In the genomic region with DNA sequence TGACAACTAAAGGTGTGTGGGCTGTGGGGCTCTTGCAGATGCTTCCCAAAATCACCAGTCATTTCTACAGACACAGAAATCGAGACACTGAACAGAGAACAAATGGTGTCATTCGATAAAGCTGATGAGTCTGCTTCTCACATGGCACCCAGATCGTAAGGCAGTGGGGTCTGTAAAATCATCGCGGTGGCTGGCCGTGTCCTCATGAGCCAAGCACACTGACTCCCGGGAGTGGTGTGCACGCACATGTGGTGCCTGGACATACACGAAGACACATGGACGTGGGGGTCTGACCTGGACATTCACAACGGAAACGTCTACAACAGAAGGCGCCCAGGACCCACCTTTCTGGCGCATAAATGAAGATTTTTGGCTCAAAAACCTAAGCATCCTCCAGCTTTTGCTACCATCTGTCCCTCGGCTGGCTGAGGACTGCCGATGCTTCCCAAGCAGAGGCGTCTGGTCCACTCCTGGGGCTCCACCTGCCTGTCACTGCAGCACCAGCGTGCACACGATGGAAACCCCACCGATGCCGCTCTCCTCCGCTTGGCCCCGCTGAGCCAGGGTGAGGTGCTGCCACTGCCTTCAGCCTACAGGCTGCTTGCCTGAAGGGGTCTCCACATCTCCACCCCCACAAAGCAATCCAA, we compare ENCODE assay signal across 21 cellular contexts. TPM values are rescaled to one million over a fixed set of nuclear protein-coding genes. Genes with fewer than 3 reads are reported as not detected.
"Had no signal": no experiment of that assay in that cellular context is flagged by ENCODE, and none has a peak within 500 bp of the region (broad histone marks: within the 10 kb centered on the region; RNA-seq: fewer than 3 reads in every experiment).

No MANE protein-coding gene starts in this region.

- H3K4me3 Mint-ChIP-seq: activated T-helper 1 cell treated with anti-CD3 and anti-CD28 coated beads, Interleukin-12 subunit alpha, Interleukin-12 subunit beta, Interleukin-2, Interleukin-4 antibody, amounts not matched to agents 30 ng/mL and 10 ng/mL and 1 ng/mL, durations not matched to agents 14 hours and 24 hours and 36 hours; natural killer cell treated with Interleukin-12 subunit alpha and Interleukin-12 subunit beta and Interleukin-15 and Interleukin-18, amount 100 ng/mL, for 72 hours had no signal

- H3K27ac ChIP-seq: hepatocyte, suprapubic skin had no signal

- H3K4me3 ChIP-seq: hepatocyte, suprapubic skin had no signal

- H3K9me3 ChIP-seq: suprapubic skin had no signal

- H3K27me3 Mint-ChIP-seq: natural killer cell treated with Interleukin-12 subunit alpha and Interleukin-12 subunit beta and Interleukin-15 and Interleukin-18, amount 100 ng/mL, for 72 hours had no signal

- DNase-seq: activated CD4-positive, CD25-positive, alpha-beta regulatory T cell treated with anti-CD3 and anti-CD28 coated beads, Interleukin-2, amount 50 U/mL, for 72 hours; activated naive CD4-positive, alpha-beta T cell treated with Interleukin-2 at 50 U/mL for 16 hours; aorta; mesendoderm; nucleus accumbens; stimulated activated CD4-positive, alpha-beta T cell treated with anti-CD3 and anti-CD28 coated beads, Interleukin-15, amount 100 ng/mL, for 24 hours; stimulated activated CD4-positive, alpha-beta T cell treated with anti-CD3 and anti-CD28 coated beads, Interleukin-4, amount 100 ng/mL, for 4 hours; stimulated activated CD8-positive, alpha-beta memory T cell treated with anti-CD3 and anti-CD28 coated beads, Interleukin-4, amount 100 ng/mL, for 48 hours; stimulated activated naive CD8-positive, alpha-beta T cell treated with anti-CD3 and anti-CD28 coated beads, Interleukin-15, Interleukin-2, amounts not matched to agents 100 U/mL and 50 U/mL, for 24 hours; trophoblast cell had no signal

- H3K27ac Mint-ChIP-seq: activated T-helper 1 cell treated with anti-CD3 and anti-CD28 coated beads, Interleukin-12 subunit alpha, Interleukin-12 subunit beta, Interleukin-2, Interleukin-4 antibody, amounts not matched to agents 30 ng/mL and 10 ng/mL and 1 ng/mL, durations not matched to agents 14 hours and 24 hours and 36 hours had no signal

- H3K9me3 Mint-ChIP-seq: activated T-helper 1 cell treated with anti-CD3 and anti-CD28 coated beads, Interleukin-12 subunit alpha, Interleukin-12 subunit beta, Interleukin-2, Interleukin-4 antibody, amounts not matched to agents 30 ng/mL and 10 ng/mL and 1 ng/mL, durations not matched to agents 14 hours and 24 hours and 36 hours; natural killer cell treated with Interleukin-12 subunit alpha and Interleukin-12 subunit beta and Interleukin-15 and Interleukin-18, amount 100 ng/mL, for 72 hours had no signal

- ATAC-seq: natural killer cell treated with Interleukin-12 subunit alpha and Interleukin-12 subunit beta and Interleukin-15 and Interleukin-18, amount 100 ng/mL, for 72 hours; stimulated activated naive CD8-positive, alpha-beta T cell treated with anti-CD3 and anti-CD28 coated beads, Interleukin-15, Interleukin-2, amounts not matched to agents 100 U/mL and 50 U/mL, for 24 hours had no signal

RNA-seq across cellular contexts. Expression of gene SMIM1, which starts 6.8 kb away (rescaled TPM):
- total RNA-seq: bronchial epithelial cell; natural killer cell treated with Interleukin-12 subunit alpha and Interleukin-12 subunit beta and Interleukin-15 and Interleukin-18, amount 100 ng/mL, for 72 hours had no signal

RNA-seq across cellular contexts. Expression of gene CCDC27, which starts 27.1 kb away (rescaled TPM):
- total RNA-seq: activated CD8-positive, alpha-beta memory T cell treated with anti-CD3 and anti-CD28 coated beads for 36 hours; activated T-helper 1 cell treated with anti-CD3 and anti-CD28 coated beads, Interleukin-12 subunit alpha, Interleukin-12 subunit beta, Interleukin-2, Interleukin-4 antibody, amounts not matched to agents 30 ng/mL and 10 ng/mL and 1 ng/mL, durations not matched to agents 14 hours and 24 hours and 36 hours; aorta; bronchial epithelial cell; chondrocyte; dermis microvascular lymphatic vessel endothelial cell; liver; natural killer cell treated with Interleukin-12 subunit alpha and Interleukin-12 subunit beta and Interleukin-15 and Interleukin-18, amount 100 ng/mL, for 72 hours; posterior vena cava; skeletal muscle tissue; suprapubic skin had no signal
